Comparison of ENCODE assay signal across 21 cellular contexts in genomic region chr1:118202076-118202608, GRCh38. TPM values are rescaled to one million over a fixed set of nuclear protein-coding genes. Genes with fewer than 3 reads are reported as not detected.
"Had no signal": no experiment of that assay in that cellular context is flagged by ENCODE, and none has a peak within 500 bp of the region (broad histone marks: within the 10 kb centered on the region; RNA-seq: fewer than 3 reads in every experiment).

No MANE protein-coding gene starts in this region.

- ATAC-seq: gastrocnemius medialis, left lung, WTC11 had no signal

- H3K4me3 ChIP-seq: gastrocnemius medialis, left lung, right atrium auricular region, tibial artery had no signal

- H3K36me3 ChIP-seq: gastrocnemius medialis, left lung, right atrium auricular region, tibial artery had no signal

- DNase-seq: activated CD4-positive, alpha-beta memory T cell treated with anti-CD3 and anti-CD28 coated beads for 36 hours; activated CD4-positive, alpha-beta T cell treated with anti-CD3 and anti-CD28 coated beads for 36 hours; activated naive CD4-positive, alpha-beta T cell; activated naive CD8-positive, alpha-beta T cell treated with anti-CD3 and anti-CD28 coated beads for 36 hours; activated T-cell treated with anti-CD3 and anti-CD28 coated beads for 4 hours; amniotic stem cell; effector CD4-positive, alpha-beta T cell; gastrocnemius medialis; head of caudate nucleus; kidney; left lung; nephron progenitor cell; occipital lobe; stimulated activated CD4-positive, alpha-beta T cell treated with anti-CD3 and anti-CD28 coated beads, Interleukin-2, amount 100 ng/mL, for 24 hours; stimulated activated naive CD4-positive, alpha-beta T cell treated with Interleukin-2 at 50 U/mL for 16 hours; tibial artery had no signal

- H3K27me3 ChIP-seq: gastrocnemius medialis, left lung, right atrium auricular region, tibial artery had no signal

- H3K9me3 ChIP-seq: gastrocnemius medialis, left lung, right atrium auricular region, tibial artery had no signal

- H3K4me1 ChIP-seq: left lung, right atrium auricular region, tibial artery had no signal

- H3K27ac ChIP-seq: gastrocnemius medialis, left lung, right atrium auricular region, tibial artery had no signal

RNA-seq across cellular contexts. Expression of gene SPAG17, which starts 17.1 kb away (rescaled TPM):
- total RNA-seq: activated CD4-positive, alpha-beta memory T cell treated with anti-CD3 and anti-CD28 coated beads for 36 hours; activated CD4-positive, alpha-beta T cell treated with anti-CD3 and anti-CD28 coated beads for 36 hours; activated naive CD8-positive, alpha-beta T cell treated with anti-CD3 and anti-CD28 coated beads for 36 hours; gastrocnemius medialis; lung microvascular endothelial cell; myocyte; posterior vena cava had no signal
